ENCODE assay signal across 16 cellular contexts in the genomic region with DNA sequence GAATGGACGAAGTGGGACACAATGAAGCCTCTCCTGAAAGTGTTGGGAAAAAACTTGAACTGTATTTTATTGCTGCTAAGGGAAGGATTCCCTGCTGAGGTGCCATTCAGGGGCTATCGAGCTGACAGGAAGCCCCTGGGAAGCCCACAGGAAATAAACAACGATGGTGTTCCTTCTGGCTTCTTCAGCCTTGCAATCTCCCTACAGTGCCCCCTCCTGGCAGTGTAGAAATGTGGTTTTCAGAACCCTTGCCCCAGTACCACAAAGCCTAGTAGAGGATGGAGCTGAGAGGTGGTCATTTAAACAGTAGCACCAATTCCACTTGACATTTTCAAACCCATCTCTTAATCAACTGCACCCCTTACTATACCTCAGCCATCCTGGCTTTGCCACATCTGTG.
DNase-seq lines count a peak whose midpoint lies in the region; ATAC-seq and TF ChIP-seq lines count a peak whose summit lies in the region.
"Had no signal": no experiment of that assay in that cellular context is flagged by ENCODE, and none has a peak within 500 bp of the region (broad histone marks: within the 10 kb centered on the region; RNA-seq: fewer than 3 reads in every experiment).

No MANE protein-coding gene starts in this region.

- CTCF ChIA-PET in HEK293T (lab: Yijun Ruan, JAX) (interaction anchor here (0.6 kb wide), 1 partner anchor 113 kb away, joined by 6 read pairs; no protein-coding TSS in a partner anchor), PC-9 (lab: Charles Lee) (no interaction called here)

- no peak overlapping the region for H3K4me2 ChIP-seq in PC-9

- H3K4me3 ChIP-seq in PC-9 (no peak overlapping the region), Peyer's patch (no peak overlapping the region)
- H3K4me3 ChIP-seq: ascending aorta, ovary, testis had no signal

- H3K27me3 ChIP-seq in PC-9 (ENCODE audit: insufficient read depth, low read depth) (no peaks in the 10 kb centered on the region), Peyer's patch (no peaks in the 10 kb centered on the region)
- H3K27me3 ChIP-seq: ascending aorta, ovary, testis had no signal

- H2AFZ ChIP-seq in PC-9, result no peak overlapping the region

- no peaks in the 10 kb centered on the region for H4K20me1 ChIP-seq in PC-9 (ENCODE audit: insufficient read depth)

- TF ChIP-seq CTCF in PC-9 (conservative IDR thresholded peaks at IDR 0.05), result peak; percentile 44; the same call in 1 of the 2 replicates
- no peak for TF ChIP-seq CTCF in Peyer's patch (IDR thresholded peaks at IDR 0.05)

- intact Hi-C loops in PC-9 (cut with micrococcal nuclease; ENCODE audit: unreplicated experiment), result no loop called here

- no peaks in the 10 kb centered on the region for H3K9me2 ChIP-seq in PC-9 (ENCODE audit: insufficient read depth)

- no peaks in the 10 kb centered on the region for H3K4me1 ChIP-seq in PC-9 (replicated peaks; ENCODE audit: insufficient read depth)
- H3K4me1 ChIP-seq in Peyer's patch, result no peaks in the 10 kb centered on the region
- H3K4me1 ChIP-seq: ascending aorta, testis had no signal

- no peak for TF ChIP-seq POLR2A in Peyer's patch (IDR thresholded peaks at IDR 0.05)

- ATAC-seq in GM21737 (IDR thresholded peaks at IDR 0.05; ENCODE audit: unreplicated experiment), result no peak

- H3F3A ChIP-seq in PC-9 (ENCODE audit: insufficient read depth, low read depth), result no peaks in the 10 kb centered on the region

- DNase-seq in ELF-1 (ENCODE audit: low read depth, low spot score), result peak; percentile 6
- DNase-seq in HEK293T (ENCODE audit: extremely low spot score), result peak; percentile 5
- DNase-seq in PC-9, result peak in 1 of 2 experiments; percentile 24
- peak; percentile 43 for DNase-seq in iPS-NIHi7 (ENCODE audit: extremely low spot score)
- no peak for DNase-seq in stimulated activated naive CD4-positive, alpha-beta T cell treated with Interleukin-2 at 50 U/mL for 16 hours (lab: John Stamatoyannopoulos, UW)
- no peak for DNase-seq in Peyer's patch
- DNase-seq: activated CD4-positive, alpha-beta T cell treated with anti-CD3 and anti-CD28 coated beads for 48 hours; activated CD8-positive, alpha-beta memory T cell treated with anti-CD3 and anti-CD28 coated beads, Interleukin-2, amount 50 U/mL, for 4 hours; activated gamma-delta T cell treated with Interleukin-2 at 50 U/mL for 16 hours; AML-193; hypothalamus; NCI-H2029; ovary; testis had no signal

- BruUV-seq in PC-9 (replicated peaks; lab: Mats Ljungman, UMichigan), result no TSS peak

- H3K36me3 ChIP-seq in PC-9 (ENCODE audit: low read depth) (no peaks in the 10 kb centered on the region), Peyer's patch (no peaks in the 10 kb centered on the region)
- H3K36me3 ChIP-seq: ascending aorta, ovary had no signal

- H3K79me2 ChIP-seq in PC-9 (ENCODE audit: low read depth), result no peaks in the 10 kb centered on the region

- POLR2A ChIA-PET in HEK293T (lab: Yijun Ruan, JAX) (no interaction called here), PC-9 (lab: Charles Lee; ENCODE audit: unreplicated experiment) (no interaction called here)

- H3K27ac ChIP-seq in PC-9 (no peak overlapping the region), Peyer's patch (no peak overlapping the region)
- H3K27ac ChIP-seq: ascending aorta, ovary, testis had no signal

- no peaks in the 10 kb centered on the region for H3K9me3 ChIP-seq in PC-9 (ENCODE audit: insufficient read depth, low read depth)
- no peaks in the 10 kb centered on the region for H3K9me3 ChIP-seq in Peyer's patch
- H3K9me3 ChIP-seq: ascending aorta, ovary, testis had no signal

TF ChIP-seq in HEK293T, 16 proteins besides CTCF, POLR2A, EP300 and RAD21:
- TF ChIP-seq ARNT (IDR thresholded peaks at IDR 0.05), result no peak
- TF ChIP-seq NFRKB (IDR thresholded peaks at IDR 0.05), result no peak
- TF ChIP-seq SP1 (IDR thresholded peaks at IDR 0.05), result no peak
- no peak for TF ChIP-seq SUZ12 (IDR thresholded peaks at IDR 0.05)
- TF ChIP-seq FOXK2 (IDR thresholded peaks at IDR 0.05), result no peak
- no peak for TF ChIP-seq L3MBTL2 (conservative IDR thresholded peaks at IDR 0.05)
- TF ChIP-seq ZNF384 (IDR thresholded peaks at IDR 0.05), result no peak
- no peak for TF ChIP-seq FOXA1 (IDR thresholded peaks at IDR 0.05)
- no peak for TF ChIP-seq HDGF (IDR thresholded peaks at IDR 0.05; ENCODE audit: borderline replicate concordance)
- no peak for TF ChIP-seq BHLHE40 (IDR thresholded peaks at IDR 0.05; ENCODE audit: borderline replicate concordance)
- TF ChIP-seq ELF4 (IDR thresholded peaks at IDR 0.05), result no peak
- TF ChIP-seq, protein P1, sequence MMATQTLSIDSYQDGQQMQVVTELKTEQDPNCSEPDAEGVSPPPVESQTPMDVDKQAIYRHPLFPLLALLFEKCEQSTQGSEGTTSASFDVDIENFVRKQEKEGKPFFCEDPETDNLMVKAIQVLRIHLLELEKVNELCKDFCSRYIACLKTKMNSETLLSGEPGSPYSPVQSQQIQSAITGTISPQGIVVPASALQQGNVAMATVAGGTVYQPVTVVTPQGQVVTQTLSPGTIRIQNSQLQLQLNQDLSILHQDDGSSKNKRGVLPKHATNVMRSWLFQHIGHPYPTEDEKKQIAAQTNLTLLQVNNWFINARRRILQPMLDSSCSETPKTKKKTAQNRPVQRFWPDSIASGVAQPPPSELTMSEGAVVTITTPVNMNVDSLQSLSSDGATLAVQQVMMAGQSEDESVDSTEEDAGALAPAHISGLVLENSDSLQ (IDR thresholded peaks at IDR 0.05), result no peak
- no peak for TF ChIP-seq LEF1 (IDR thresholded peaks at IDR 0.05; ENCODE audit: borderline replicate concordance)
- no peak for TF ChIP-seq CTBP1 (IDR thresholded peaks at IDR 0.05; ENCODE audit: borderline replicate concordance)
- TF ChIP-seq TARDBP (IDR thresholded peaks at IDR 0.05), result no peak
- TF ChIP-seq FOXM1 (IDR thresholded peaks at IDR 0.05; ENCODE audit: borderline replicate concordance), result no peak

Comparison
In these comparisons a context has a peak if more than half of its experiments do, and no peak if none do; other contexts are left out.
1. DNase-seq: peak in ELF-1 (single experiment), HEK293T (single experiment) and iPS-NIHi7 (single experiment); none in stimulated activated naive CD4-positive, alpha-beta T cell treated with Interleukin-2 at 50 U/mL for 16 hours (single experiment) and Peyer's patch (0 of 3).